ENCODE assay signal across 28 cellular contexts in the genomic region with DNA sequence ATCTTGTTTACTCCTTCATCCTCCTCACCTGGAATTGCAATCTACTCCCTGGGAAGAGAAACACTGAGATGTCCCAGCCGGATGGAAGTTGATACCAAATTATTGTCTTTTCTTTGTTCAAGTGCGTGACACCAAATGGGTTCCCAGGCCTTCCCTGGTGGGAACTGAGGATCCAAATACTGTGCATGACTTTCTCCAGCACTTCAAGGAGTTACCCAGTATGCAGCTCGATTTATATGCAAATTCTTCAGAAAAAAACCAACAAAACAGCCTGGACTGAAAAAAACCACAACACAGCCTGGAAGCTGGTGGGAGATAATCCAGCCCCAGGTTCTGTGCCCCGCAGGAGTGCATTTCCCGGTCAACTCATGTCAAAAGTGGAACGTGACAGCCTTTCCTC.
"Had no signal": no experiment of that assay in that cellular context is flagged by ENCODE, and none has a peak within 500 bp of the region (broad histone marks: within the 10 kb centered on the region; RNA-seq: fewer than 3 reads in every experiment).

No MANE protein-coding gene starts in this region.

- H3K9ac ChIP-seq: neural progenitor cell, parathyroid adenoma had no signal

- H3K36me3 ChIP-seq: neural progenitor cell, ovary, right lobe of liver, sigmoid colon, stomach, thoracic aorta, thyroid gland, tibial nerve, upper lobe of left lung, vagina had no signal

- DNase-seq: occipital lobe; ovary; posterior cingulate gyrus; psoas muscle; right cardiac atrium; right lobe of liver; sigmoid colon; small intestine; stimulated activated CD4-positive, alpha-beta T cell treated with anti-CD3 and anti-CD28 coated beads, Interleukin-15, amount 100 ng/mL, for 24 hours; stimulated activated CD4-positive, alpha-beta T cell treated with anti-CD3 and anti-CD28 coated beads, Interleukin-2, amount 100 ng/mL, for 24 hours; stimulated activated CD4-positive, alpha-beta T cell treated with anti-CD3 and anti-CD28 coated beads, Interleukin-2, amount 100 ng/mL, for 48 hours; stimulated activated CD4-positive, alpha-beta T cell treated with anti-CD3 and anti-CD28 coated beads, Interleukin-4, amount 100 ng/mL, for 24 hours; stimulated activated naive B cell treated with anti-CD40 and anti-IgM and Interleukin-4, amounts not matched to agents 10 μg/mL and 1 μg/mL and 100 μg/mL, for 72 hours; stimulated activated naive CD4-positive, alpha-beta T cell treated with Interleukin-2 at 50 U/mL for 16 hours; stomach; thyroid gland; trophoblast cell; upper lobe of left lung had no signal

- ATAC-seq: psoas muscle; right cardiac atrium; right lobe of liver; stimulated activated effector memory CD8-positive, alpha-beta T cell treated with anti-CD3 and anti-CD28 coated beads, Interleukin-12 subunit alpha, Interleukin-12 subunit beta, amount 100 ng/mL, for 72 hours; stimulated activated naive B cell treated with anti-CD40 and anti-IgM and Interleukin-4, amounts not matched to agents 10 μg/mL and 1 μg/mL and 100 μg/mL, for 72 hours had no signal

- H3K4me2 ChIP-seq: neural progenitor cell had no signal

- H3K27me3 ChIP-seq: neural progenitor cell, ovary, right lobe of liver, sigmoid colon, stomach, thyroid gland, tibial nerve, upper lobe of left lung, vagina had no signal

- H3K4me1 ChIP-seq: neural progenitor cell, parathyroid adenoma, psoas muscle, right lobe of liver, sigmoid colon, stomach, thyroid gland, tibial nerve, upper lobe of left lung, vagina had no signal

- H3K27me3 Mint-ChIP-seq: stimulated activated naive B cell treated with anti-CD40 and anti-IgM and Interleukin-4, amounts not matched to agents 10 μg/mL and 1 μg/mL and 100 μg/mL, for 72 hours; stimulated activated naive CD8-positive, alpha-beta T cell treated with anti-CD3 and anti-CD28 coated beads, Interleukin-15, Interleukin-2, amounts not matched to agents 100 ng/mL and 50 ng/mL, for 24 hours had no signal

- H3K27ac ChIP-seq: neural progenitor cell, ovary, parathyroid adenoma, psoas muscle, right lobe of liver, sigmoid colon, stomach, thoracic aorta, thyroid gland, tibial nerve, upper lobe of left lung, vagina had no signal

- H3K4me3 ChIP-seq: neural progenitor cell, ovary, psoas muscle, right lobe of liver, sigmoid colon, stomach, thoracic aorta, thyroid gland, tibial nerve, upper lobe of left lung, vagina had no signal

- H2AFZ ChIP-seq: neural progenitor cell, parathyroid adenoma had no signal

- H3K79me2 ChIP-seq: parathyroid adenoma had no signal

- H3K27ac Mint-ChIP-seq: nephron; neural progenitor cell; progenitor cell of endocrine pancreas; stimulated activated effector memory CD8-positive, alpha-beta T cell treated with anti-CD3 and anti-CD28 coated beads, Interleukin-12 subunit alpha, Interleukin-12 subunit beta, amount 100 ng/mL, for 72 hours; stimulated activated naive B cell treated with anti-CD40 and anti-IgM and Interleukin-4, amounts not matched to agents 10 μg/mL and 1 μg/mL and 100 μg/mL, for 72 hours; stimulated activated naive CD8-positive, alpha-beta T cell treated with anti-CD3 and anti-CD28 coated beads, Interleukin-15, Interleukin-2, amounts not matched to agents 100 ng/mL and 50 ng/mL, for 24 hours had no signal

- H3K36me3 Mint-ChIP-seq: stimulated activated effector memory CD8-positive, alpha-beta T cell treated with anti-CD3 and anti-CD28 coated beads, Interleukin-12 subunit alpha, Interleukin-12 subunit beta, amount 100 ng/mL, for 72 hours; stimulated activated naive B cell treated with anti-CD40 and anti-IgM and Interleukin-4, amounts not matched to agents 10 μg/mL and 1 μg/mL and 100 μg/mL, for 72 hours had no signal

- H3K4me1 Mint-ChIP-seq: nephron; stimulated activated effector memory CD8-positive, alpha-beta T cell treated with anti-CD3 and anti-CD28 coated beads, Interleukin-12 subunit alpha, Interleukin-12 subunit beta, amount 100 ng/mL, for 72 hours; stimulated activated naive B cell treated with anti-CD40 and anti-IgM and Interleukin-4, amounts not matched to agents 10 μg/mL and 1 μg/mL and 100 μg/mL, for 72 hours had no signal

- H3K9me3 ChIP-seq: ovary, right lobe of liver, thoracic aorta, thyroid gland, vagina had no signal

- H3K4me3 Mint-ChIP-seq: nephron; neural progenitor cell; stimulated activated effector memory CD8-positive, alpha-beta T cell treated with anti-CD3 and anti-CD28 coated beads, Interleukin-12 subunit alpha, Interleukin-12 subunit beta, amount 100 ng/mL, for 72 hours; stimulated activated naive B cell treated with anti-CD40 and anti-IgM and Interleukin-4, amounts not matched to agents 10 μg/mL and 1 μg/mL and 100 μg/mL, for 72 hours; stimulated activated naive CD8-positive, alpha-beta T cell treated with anti-CD3 and anti-CD28 coated beads, Interleukin-15, Interleukin-2, amounts not matched to agents 100 ng/mL and 50 ng/mL, for 24 hours had no signal

- FAIRE-seq: small intestine, urothelium cell line had no signal
